ENCODE assay signal across 32 cellular contexts in the genomic region with DNA sequence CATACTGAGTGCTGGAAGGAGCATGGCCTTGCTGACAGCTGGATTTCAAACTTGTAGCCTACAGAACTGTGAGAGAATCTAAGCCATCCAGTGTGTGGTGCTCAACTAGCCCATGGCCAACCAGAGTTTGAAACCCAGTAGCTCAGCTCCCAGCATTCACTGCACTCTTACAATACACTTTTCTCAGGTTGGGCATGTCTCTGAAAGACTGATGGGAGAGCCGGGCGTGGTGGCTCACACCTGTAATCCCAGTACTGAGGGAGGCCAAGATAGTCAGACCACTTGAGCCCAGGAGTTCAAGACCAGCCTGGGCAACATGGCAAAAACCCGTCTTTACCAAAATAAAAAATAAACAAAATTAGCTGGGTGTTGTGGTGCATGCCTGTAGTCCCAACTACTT.
"Had no signal": no experiment of that assay in that cellular context is flagged by ENCODE, and none has a peak within 500 bp of the region (broad histone marks: within the 10 kb centered on the region; RNA-seq: fewer than 3 reads in every experiment).

No MANE protein-coding gene starts in this region.

- H3K36me3 Mint-ChIP-seq: activated CD4-positive, alpha-beta memory T cell treated with anti-CD3 and anti-CD28 coated beads for 36 hours; activated CD8-positive, alpha-beta memory T cell treated with anti-CD3 and anti-CD28 coated beads, Interleukin-2, amount 10 ng/mL, durations not matched to agents 7 days and 5 days; activated naive CD4-positive, alpha-beta T cell treated with anti-CD3 and anti-CD28 coated beads, Interleukin-2, amount 50 U/mL, for 24 hours; activated naive CD8-positive, alpha-beta T cell treated with anti-CD3 and anti-CD28 coated beads for 36 hours had no signal

- H3K27ac ChIP-seq: adrenal gland, body of pancreas, foreskin keratinocyte, gastrocnemius medialis had no signal

- H3K27ac Mint-ChIP-seq: activated CD4-positive, alpha-beta memory T cell treated with anti-CD3 and anti-CD28 coated beads for 36 hours; activated CD4-positive, alpha-beta T cell treated with anti-CD3 and anti-CD28 coated beads for 36 hours; activated CD4-positive, alpha-beta T cell treated with anti-CD3 and anti-CD28 coated beads, Interleukin-2, amount 10 ng/mL, durations not matched to agents 24 days and 14 days; activated CD8-positive, alpha-beta memory T cell treated with anti-CD3 and anti-CD28 coated beads, Interleukin-2, amount 10 ng/mL, durations not matched to agents 7 days and 5 days; activated CD8-positive, alpha-beta T cell treated with anti-CD3 and anti-CD28 coated beads, Interleukin-2, amount 10 ng/mL, durations not matched to agents 7 days and 5 days; activated naive CD4-positive, alpha-beta T cell treated with anti-CD3 and anti-CD28 coated beads for 36 hours; activated naive CD4-positive, alpha-beta T cell treated with anti-CD3 and anti-CD28 coated beads, Interleukin-2, amount 50 U/mL, for 24 hours; activated naive CD8-positive, alpha-beta T cell treated with anti-CD3 and anti-CD28 coated beads for 36 hours; activated naive CD8-positive, alpha-beta T cell treated with anti-CD3 and anti-CD28 coated beads, Interleukin-2, amount 50 U/mL, for 24 hours; activated T-helper 1 cell treated with anti-CD3 and anti-CD28 coated beads, Interleukin-12 subunit alpha, Interleukin-12 subunit beta, Interleukin-2, Interleukin-4 antibody, amounts not matched to agents 30 ng/mL and 10 ng/mL and 1 ng/mL, durations not matched to agents 14 hours and 24 hours and 36 hours; activated T-helper 2 cell treated with anti-CD3 and anti-CD28 coated beads, Interferon-gamma antibody, Interleukin-2, Interleukin-4, amounts not matched to agents 10 μg/mL and 5 μg/mL and 100 μg/mL, durations not matched to agents 14 hours and 24 hours and 36 hours; T-helper 17 cell; T-helper 2 cell treated with Interferon-gamma antibody and Interleukin-4, amounts not matched to agents 5 μg/mL and 100 μg/mL, for 36 hours had no signal

- H3K4me1 ChIP-seq: foreskin keratinocyte had no signal

- H3K27me3 Mint-ChIP-seq: activated naive CD4-positive, alpha-beta T cell treated with anti-CD3 and anti-CD28 coated beads, Interleukin-2, amount 50 U/mL, for 24 hours had no signal

- H3K4me3 Mint-ChIP-seq: activated CD4-positive, alpha-beta memory T cell treated with anti-CD3 and anti-CD28 coated beads for 36 hours; activated CD4-positive, alpha-beta T cell treated with anti-CD3 and anti-CD28 coated beads for 36 hours; activated CD4-positive, alpha-beta T cell treated with anti-CD3 and anti-CD28 coated beads, Interleukin-2, amount 10 ng/mL, durations not matched to agents 24 days and 14 days; activated CD8-positive, alpha-beta memory T cell treated with anti-CD3 and anti-CD28 coated beads, Interleukin-2, amount 10 ng/mL, durations not matched to agents 7 days and 5 days; activated CD8-positive, alpha-beta T cell treated with anti-CD3 and anti-CD28 coated beads, Interleukin-2, amount 10 ng/mL, durations not matched to agents 7 days and 5 days; activated naive CD4-positive, alpha-beta T cell treated with anti-CD3 and anti-CD28 coated beads for 36 hours; activated naive CD4-positive, alpha-beta T cell treated with anti-CD3 and anti-CD28 coated beads, Interleukin-2, amount 50 U/mL, for 24 hours; activated naive CD8-positive, alpha-beta T cell treated with anti-CD3 and anti-CD28 coated beads for 36 hours; activated naive CD8-positive, alpha-beta T cell treated with anti-CD3 and anti-CD28 coated beads, Interleukin-2, amount 50 U/mL, for 24 hours; activated T-helper 1 cell treated with anti-CD3 and anti-CD28 coated beads, Interleukin-12 subunit alpha, Interleukin-12 subunit beta, Interleukin-2, Interleukin-4 antibody, amounts not matched to agents 30 ng/mL and 10 ng/mL and 1 ng/mL, durations not matched to agents 14 hours and 24 hours and 36 hours; T-helper 17 cell; T-helper 2 cell treated with Interferon-gamma antibody and Interleukin-4, amounts not matched to agents 5 μg/mL and 100 μg/mL, for 36 hours had no signal

- H3K4me3 ChIP-seq: adrenal gland, body of pancreas, gastrocnemius medialis had no signal

- H3K9me3 ChIP-seq: adrenal gland, body of pancreas, gastrocnemius medialis had no signal

- H3K9me3 Mint-ChIP-seq: activated CD4-positive, alpha-beta memory T cell treated with anti-CD3 and anti-CD28 coated beads for 36 hours; activated CD4-positive, alpha-beta T cell treated with anti-CD3 and anti-CD28 coated beads, Interleukin-2, amount 10 ng/mL, durations not matched to agents 24 days and 14 days; activated naive CD4-positive, alpha-beta T cell treated with anti-CD3 and anti-CD28 coated beads for 36 hours; activated naive CD4-positive, alpha-beta T cell treated with anti-CD3 and anti-CD28 coated beads, Interleukin-2, amount 50 U/mL, for 24 hours; activated naive CD8-positive, alpha-beta T cell treated with anti-CD3 and anti-CD28 coated beads for 36 hours; activated naive CD8-positive, alpha-beta T cell treated with anti-CD3 and anti-CD28 coated beads, Interleukin-2, amount 50 U/mL, for 24 hours; activated T-helper 1 cell treated with anti-CD3 and anti-CD28 coated beads, Interleukin-12 subunit alpha, Interleukin-12 subunit beta, Interleukin-2, Interleukin-4 antibody, amounts not matched to agents 30 ng/mL and 10 ng/mL and 1 ng/mL, durations not matched to agents 14 hours and 24 hours and 36 hours; activated T-helper 2 cell treated with anti-CD3 and anti-CD28 coated beads, Interferon-gamma antibody, Interleukin-2, Interleukin-4, amounts not matched to agents 10 μg/mL and 5 μg/mL and 100 μg/mL, durations not matched to agents 14 hours and 24 hours and 36 hours; T-helper 2 cell treated with Interferon-gamma antibody and Interleukin-4, amounts not matched to agents 5 μg/mL and 100 μg/mL, for 36 hours had no signal

- H3K36me3 ChIP-seq: adrenal gland, gastrocnemius medialis had no signal

- H3K27me3 ChIP-seq: adrenal gland, body of pancreas, foreskin keratinocyte, gastrocnemius medialis had no signal

- FAIRE-seq: colon, endometrium had no signal

- DNase-seq: activated CD4-positive, alpha-beta memory T cell treated with anti-CD3 and anti-CD28 coated beads for 36 hours; activated CD4-positive, alpha-beta T cell treated with anti-CD3 and anti-CD28 coated beads for 36 hours; activated CD4-positive, alpha-beta T cell treated with anti-CD3 and anti-CD28 coated beads, Interleukin-2, amount 10 ng/mL, durations not matched to agents 24 days and 14 days; activated CD4-positive, CD25-positive, alpha-beta regulatory T cell; activated CD4-positive, CD25-positive, alpha-beta regulatory T cell treated with anti-CD3 and anti-CD28 coated beads, Interleukin-2, amount 50 U/mL, for 72 hours; activated CD8-positive, alpha-beta memory T cell treated with anti-CD3 and anti-CD28 coated beads, Interleukin-2, amount 10 ng/mL, durations not matched to agents 7 days and 5 days; activated CD8-positive, alpha-beta memory T cell treated with anti-CD3 and anti-CD28 coated beads, Interleukin-2, amount 50 U/mL, for 4 hours; activated CD8-positive, alpha-beta T cell treated with anti-CD3 and anti-CD28 coated beads, Interleukin-2, amount 10 ng/mL, durations not matched to agents 7 days and 5 days; activated effector memory CD4-positive, alpha-beta T cell treated with anti-CD3 and anti-CD28 coated beads, Interleukin-2, amount 50 U/mL, for 16 hours; activated naive CD4-positive, alpha-beta T cell treated with anti-CD3 and anti-CD28 coated beads for 36 hours; activated naive CD8-positive, alpha-beta T cell treated with anti-CD3 and anti-CD28 coated beads for 36 hours; activated naive CD8-positive, alpha-beta T cell treated with anti-CD3 and anti-CD28 coated beads, Interleukin-2, amount 50 U/mL, for 24 hours; activated T-cell treated with anti-CD3 and anti-CD28 coated beads, Interleukin-2, amount 50 U/mL, for 1 hour; activated T-cell treated with anti-CD3 and anti-CD28 coated beads, Interleukin-2, amount 50 U/mL, for 48 hours; adrenal gland; amygdala; aorta; body of pancreas; caudate nucleus; cortex of kidney; effector CD8-positive, alpha-beta T cell; foreskin keratinocyte; gastrocnemius medialis; T-helper 1 cell; T-helper 17 cell; T1000 had no signal
